19 cellular contexts compared by ENCODE assay signal in the genomic region with DNA sequence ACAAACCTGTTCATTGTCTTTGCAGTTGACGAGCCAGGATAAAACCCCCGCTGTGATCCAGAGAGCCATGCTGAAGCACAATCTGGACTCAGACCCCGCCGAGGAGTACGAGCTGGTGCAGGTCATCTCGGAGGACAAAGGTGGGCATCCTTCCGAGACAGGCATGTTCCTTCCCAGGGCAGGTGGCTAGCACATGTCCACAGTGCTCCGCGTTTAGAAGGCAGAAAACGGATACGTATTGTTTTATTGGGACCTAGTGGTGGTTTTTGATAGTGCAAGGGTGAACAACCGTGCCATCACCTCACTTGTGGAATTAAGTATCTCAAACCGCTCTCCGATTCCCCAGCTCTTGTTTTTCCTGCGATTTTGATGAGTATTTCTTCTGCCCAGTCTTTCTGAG.
DNase-seq lines count a peak whose midpoint lies in the region; ATAC-seq and TF ChIP-seq lines count a peak whose summit lies in the region.
"Had no signal": no experiment of that assay in that cellular context is flagged by ENCODE, and none has a peak within 500 bp of the region (broad histone marks: within the 10 kb centered on the region; RNA-seq: fewer than 3 reads in every experiment).

No MANE protein-coding gene starts in this region.

- H3K9me2 ChIP-seq in Loucy (replicated peaks; ENCODE audit: low read depth, low read length) = no peaks in the 10 kb centered on the region

- ATAC-seq in DND-41 (ENCODE audit: insufficient read depth, low read depth) (no peak), GM19023 (IDR thresholded peaks at IDR 0.05; ENCODE audit: unreplicated experiment) (no peak)
- ATAC-seq: pancreas had no signal

- no peaks in the 10 kb centered on the region for H3K9me3 ChIP-seq in DND-41 (ENCODE audit: insufficient read depth, low read length, severe bottlenecking)
- no peaks in the 10 kb centered on the region for H3K9me3 ChIP-seq in Loucy (ENCODE audit: insufficient read depth, low read depth, low read length)
- no peaks in the 10 kb centered on the region for H3K9me3 ChIP-seq in ascending aorta
- H3K9me3 ChIP-seq: pancreas, spleen had no signal

- peak; percentile 37 for TF ChIP-seq CTCF in DND-41 (IDR thresholded peaks at IDR 0.05; ENCODE audit: borderline replicate concordance, extremely low read depth, low read length, poor library complexity, severe bottlenecking)
- peak; percentile 34 for TF ChIP-seq CTCF in Loucy (conservative IDR thresholded peaks at IDR 0.05; ENCODE audit: low read length)
- TF ChIP-seq CTCF in progenitor cell of endocrine pancreas (IDR thresholded peaks at IDR 0.05; ENCODE audit: unreplicated experiment) = peak; percentile 26
- TF ChIP-seq CTCF in ascending aorta (IDR thresholded peaks at IDR 0.05) = no peak

- no peaks in the 10 kb centered on the region for H3F3A ChIP-seq in Loucy (ENCODE audit: low read depth)

- H3K4me1 Mint-ChIP-seq in progenitor cell of endocrine pancreas (ENCODE audit: low read depth) = peaks cover 2% of the 10 kb centered on the region
- no peaks in the 10 kb centered on the region for H3K4me1 Mint-ChIP-seq in activated T-cell treated with anti-CD3 and anti-CD28 coated beads, Interleukin-2, amount 50 U/mL, for 24 hours (ENCODE audit: low read depth)
- H3K4me1 Mint-ChIP-seq: immature natural killer cell had no signal

- no peak overlapping the region for H3K4me3 Mint-ChIP-seq in progenitor cell of endocrine pancreas (ENCODE audit: low read depth)
- no peak overlapping the region for H3K4me3 Mint-ChIP-seq in activated T-cell treated with anti-CD3 and anti-CD28 coated beads, Interleukin-2, amount 50 U/mL, for 24 hours
- H3K4me3 Mint-ChIP-seq: immature natural killer cell had no signal

- H3K36me3 ChIP-seq in DND-41 (ENCODE audit: insufficient read depth, low read length) (no peaks in the 10 kb centered on the region), Loucy (ENCODE audit: insufficient read depth, low read length) (no peaks in the 10 kb centered on the region), ascending aorta (peaks cover 9 to 47% of the 10 kb centered on the region in 2 donors)
- H3K36me3 ChIP-seq: pancreas had no signal

- no peak for DNase-seq in DND-41
- no peak for DNase-seq in progenitor cell of endocrine pancreas (ENCODE audit: low spot score, unreplicated experiment)
- no peak for DNase-seq in ascending aorta (ENCODE audit: low spot score in 2 of 2)
- no peak for DNase-seq in NOMO-1 treated with DMSO at 0.1 percent for 48 hours (lab: John Stamatoyannopoulos, UW; ENCODE audit: unreplicated experiment)
- no peak for DNase-seq in activated T-cell treated with anti-CD3 and anti-CD28 coated beads, Interleukin-2, amount 50 U/mL, for 24 hours
- DNase-seq: activated CD8-positive, alpha-beta memory T cell treated with anti-CD3 and anti-CD28 coated beads for 24 hours; activated effector memory CD4-positive, alpha-beta T cell treated with anti-CD3 and anti-CD28 coated beads, Interleukin-2, amount 50 U/mL, for 16 hours; C1 segment of cervical spinal cord; effector CD8-positive, alpha-beta T cell; HCEC 1CT; immature natural killer cell; KBM-7; midbrain; NCI-H1436; pancreas; spleen had no signal

- H4K20me1 ChIP-seq in DND-41 (ENCODE audit: insufficient read depth, low read length) = no peaks in the 10 kb centered on the region
- H4K20me1 ChIP-seq in Loucy (ENCODE audit: insufficient read depth, low read length, poor library complexity, severe bottlenecking) = no peaks in the 10 kb centered on the region

- H3K4me1 ChIP-seq in DND-41 (ENCODE audit: insufficient read depth, low read length) = no peaks in the 10 kb centered on the region
- peaks cover 3% of the 10 kb centered on the region for H3K4me1 ChIP-seq in Loucy (ENCODE audit: insufficient read depth, low read length, poor library complexity, severe bottlenecking)
- no peaks in the 10 kb centered on the region for H3K4me1 ChIP-seq in ascending aorta
- H3K4me1 ChIP-seq: pancreas, spleen had no signal

- H3K27ac Mint-ChIP-seq in progenitor cell of endocrine pancreas = no peak overlapping the region
- no peak overlapping the region for H3K27ac Mint-ChIP-seq in activated T-cell treated with anti-CD3 and anti-CD28 coated beads, Interleukin-2, amount 50 U/mL, for 24 hours
- H3K27ac Mint-ChIP-seq: immature natural killer cell had no signal

- no peak overlapping the region for H3K4me2 ChIP-seq in DND-41 (ENCODE audit: insufficient read depth, low read length)
- H3K4me2 ChIP-seq in Loucy (ENCODE audit: low read depth, low read length, poor library complexity, severe bottlenecking) = no peak overlapping the region

- H3K9ac ChIP-seq in DND-41 (ENCODE audit: low read depth, low read length) (no peak overlapping the region), Loucy (ENCODE audit: low read depth, low read length, poor library complexity, severe bottlenecking) (no peak overlapping the region)

- H3K79me2 ChIP-seq in DND-41 (ENCODE audit: insufficient read depth, low read length) (no peaks in the 10 kb centered on the region), Loucy (ENCODE audit: insufficient read depth, low read length) (no peaks in the 10 kb centered on the region)

- H3K27ac ChIP-seq in DND-41 (ENCODE audit: low read length) (no peak overlapping the region), cingulate gyrus (ENCODE audit: low read depth, low read length) (peak overlapping the region; percentile 99), ascending aorta (no peak overlapping the region)
- H3K27ac ChIP-seq: pancreas, spleen had no signal

- H3K27me3 ChIP-seq in DND-41 (ENCODE audit: insufficient read depth, low read length, poor library complexity) (no peaks in the 10 kb centered on the region), Loucy (ENCODE audit: insufficient read depth, low read length, poor library complexity, severe bottlenecking) (no peaks in the 10 kb centered on the region), ascending aorta (no peaks in the 10 kb centered on the region)
- H3K27me3 ChIP-seq: pancreas, spleen had no signal

- H3K36me3 Mint-ChIP-seq in progenitor cell of endocrine pancreas (ENCODE audit: insufficient read depth) = peaks cover 11% of the 10 kb centered on the region
- peaks cover 4% of the 10 kb centered on the region for H3K36me3 Mint-ChIP-seq in activated T-cell treated with anti-CD3 and anti-CD28 coated beads, Interleukin-2, amount 50 U/mL, for 24 hours (ENCODE audit: low read depth)
- H3K36me3 Mint-ChIP-seq: immature natural killer cell had no signal

- no peaks in the 10 kb centered on the region for H3K9me3 Mint-ChIP-seq in progenitor cell of endocrine pancreas (ENCODE audit: low read depth)
- H3K9me3 Mint-ChIP-seq in activated T-cell treated with anti-CD3 and anti-CD28 coated beads, Interleukin-2, amount 50 U/mL, for 24 hours = no peaks in the 10 kb centered on the region

- H2AFZ ChIP-seq in DND-41 (ENCODE audit: low read depth, low read length) (no peak overlapping the region), Loucy (ENCODE audit: low read length) (no peak overlapping the region)

- no peak overlapping the region for H3K4me3 ChIP-seq in DND-41 (ENCODE audit: low read depth in 1 of 2, low read length in 2 of 2)
- H3K4me3 ChIP-seq in Loucy (ENCODE audit: low read length, poor library complexity, severe bottlenecking) = no peak overlapping the region
- H3K4me3 ChIP-seq in ascending aorta = no peak overlapping the region
- H3K4me3 ChIP-seq: pancreas, spleen had no signal

- H3K27me3 Mint-ChIP-seq in progenitor cell of endocrine pancreas = no peaks in the 10 kb centered on the region
- no peaks in the 10 kb centered on the region for H3K27me3 Mint-ChIP-seq in activated T-cell treated with anti-CD3 and anti-CD28 coated beads, Interleukin-2, amount 50 U/mL, for 24 hours

- intact Hi-C loops in ascending aorta (cut with DNase I) = no loop called here

Comparison
In these comparisons a context has a peak if more than half of its experiments do, and no peak if none do; other contexts are left out.
1. CTCF ChIP-seq: peak in DND-41 (single experiment), Loucy (single experiment) and progenitor cell of endocrine pancreas (single experiment); none in ascending aorta (0 of 3).